ENCODE assay signal across 1 cellular context in genomic region chr2:17470855-17471641, GRCh38.
TF ChIP-seq lines count a peak whose summit lies in the region.

No MANE protein-coding gene starts in this region.

TF ChIP-seq in H1, 55 proteins besides CTCF, POLR2A, EP300 and RAD21:
- TF ChIP-seq YY1 (IDR thresholded peaks at IDR 0.05; ENCODE audit: low read depth, low read length) (peak; percentile 47; the same call in 1 of the 2 replicates), TEAD4 (IDR thresholded peaks at IDR 0.05; ENCODE audit: low read depth, low read length) (peak; percentile 46; the same call in 1 of the 2 replicates), SUZ12 (IDR thresholded peaks at IDR 0.05; ENCODE audit: low read length) (no peak)
TF ChIP-seq in H1: peak in this region for 2.
